In the genomic region with DNA sequence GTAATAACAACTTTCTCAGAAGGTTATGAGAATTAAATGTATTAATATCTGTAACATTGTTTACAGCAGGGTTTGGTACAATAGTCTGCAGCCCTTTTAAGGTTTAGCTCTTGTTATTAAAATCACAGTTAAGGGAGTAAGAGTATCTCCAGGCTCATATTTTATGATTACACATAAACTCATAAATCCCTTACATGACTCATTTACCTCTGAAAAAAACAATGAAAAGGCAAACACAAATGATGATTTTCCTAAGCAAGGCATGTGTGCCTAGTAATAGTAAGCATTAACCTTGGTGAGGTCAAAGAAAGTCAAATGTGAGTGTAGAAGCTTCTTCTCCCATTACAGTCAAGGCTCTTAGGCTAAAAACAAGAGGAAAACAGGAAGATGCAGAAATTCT, we compare ENCODE assay signal across 23 cellular contexts.
"Had no signal": no experiment of that assay in that cellular context is flagged by ENCODE, and none has a peak within 500 bp of the region (broad histone marks: within the 10 kb centered on the region; RNA-seq: fewer than 3 reads in every experiment).

No MANE protein-coding gene starts in this region.

- H3K9me3 ChIP-seq: MG63 had no signal

- H3K36me3 ChIP-seq: brain microvascular endothelial cell, MG63 had no signal

- DNase-seq: activated CD4-positive, alpha-beta T cell treated with anti-CD3 and anti-CD28 coated beads for 48 hours; activated CD4-positive, alpha-beta T cell treated with anti-CD3 and anti-CD28 coated beads, Interleukin-2, amount 50 U/mL, for 48 hours; activated CD4-positive, CD25-positive, alpha-beta regulatory T cell treated with anti-CD3 and anti-CD28 coated beads, Interleukin-2, amount 50 U/mL, for 72 hours; activated CD8-positive, alpha-beta memory T cell treated with anti-CD3 and anti-CD28 coated beads, Interleukin-2, amount 10 ng/mL, durations not matched to agents 7 days and 5 days; activated effector memory CD4-positive, alpha-beta T cell treated with Interleukin-2 at 50 U/mL for 16 hours; activated naive CD4-positive, alpha-beta T cell; activated T-cell treated with anti-CD3 and anti-CD28 coated beads, Interleukin-2, amount 50 U/mL, for 24 hours; brain microvascular endothelial cell; IMR-90; KG1; MG63; MV-4-11; NCI-H1092 treated with DMSO at 0.1 percent for 48 hours; NCI-H1417 treated with DMSO at 0.1 percent for 48 hours; NCI-H1694; NCI-H2029; NCI-H2107; NCI-H2171 treated with DMSO at 0.1 percent for 48 hours; NCI-H226; NCI-H510A; NCI-H526 treated with DMSO at 0.1 percent for 48 hours; NCI-H82; SHP77 treated with DMSO at 0.1 percent for 48 hours had no signal

- H3K4me3 ChIP-seq: MG63 had no signal

- H3K27ac ChIP-seq: brain microvascular endothelial cell had no signal

- H3K27me3 ChIP-seq: brain microvascular endothelial cell, MG63 had no signal
